9 cellular contexts compared by ENCODE assay signal in the genomic region with DNA sequence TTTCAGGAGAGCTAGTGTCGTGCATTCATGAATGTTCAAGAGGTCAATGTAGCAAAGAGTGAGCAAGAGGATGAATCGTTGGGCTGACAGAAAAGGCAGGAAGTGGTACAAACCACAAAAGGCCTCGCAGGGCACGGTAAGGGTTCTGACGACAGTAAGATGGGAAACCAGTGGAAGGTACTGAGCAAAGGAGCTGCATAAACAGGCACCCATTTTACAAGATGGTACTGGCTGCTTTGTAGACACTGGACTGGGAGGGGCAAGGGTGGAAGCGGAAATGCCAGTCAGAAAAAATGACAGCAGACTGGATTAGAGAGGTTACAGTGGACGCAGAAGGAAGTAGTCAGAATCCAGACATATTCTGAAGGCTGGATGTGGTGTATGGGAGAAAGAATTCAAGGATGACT.
A peak's percentile ranks its signal among the peaks of the same experiment; 100 is the strongest.
DNase-seq lines count a peak whose midpoint lies in the region; ATAC-seq and TF ChIP-seq lines count a peak whose summit lies in the region.
"Had no signal": no experiment of that assay in that cellular context is flagged by ENCODE, and none has a peak within 500 bp of the region (broad histone marks: within the 10 kb centered on the region; RNA-seq: fewer than 3 reads in every experiment).

No MANE protein-coding gene starts in this region.

- no peaks in the 10 kb centered on the region for H3K27me3 ChIP-seq in iPS-20b (ENCODE audit: insufficient read depth, low read length)

- POLR2A ChIA-PET in OCI-LY7 (lab: Charles Lee), result interaction anchor here (0.7 to 1.1 kb wide), 3 partner anchors 11 to 788 kb away, joined by 3 to 6 read pairs (median 5); no protein-coding TSS in a partner anchor

- peaks cover 15% of the 10 kb centered on the region for H3K4me1 ChIP-seq in OCI-LY7 (ENCODE audit: insufficient read depth, low read length, poor library complexity, severe bottlenecking)
- H3K4me1 ChIP-seq in iPS-20b (ENCODE audit: insufficient read depth, low read length), result peaks cover 26% of the 10 kb centered on the region

- no peaks in the 10 kb centered on the region for H4K20me1 ChIP-seq in OCI-LY7 (ENCODE audit: insufficient read depth, low read length)

- CTCF ChIA-PET in OCI-LY7 (lab: Charles Lee; ENCODE audit: unreplicated experiment), result no interaction called here

- peak overlapping the region; percentile 40 for H3K4me2 ChIP-seq in OCI-LY7 (ENCODE audit: low read length)

- intact Hi-C loops in OCI-LY7 (cut with micrococcal nuclease; ENCODE audit: unreplicated experiment), result no loop called here

- H3K36me3 ChIP-seq in OCI-LY7 (ENCODE audit: insufficient read depth, low read length) (no peaks in the 10 kb centered on the region), iPS-20b (ENCODE audit: insufficient read depth, low read depth, low read length) (no peaks in the 10 kb centered on the region)

- 0 out of 2 replicates have a peak overlapping the region, but pooled peaks have one; percentile 19 for H3K9ac ChIP-seq in iPS-20b (ENCODE audit: low read depth, low read length)

- no peaks in the 10 kb centered on the region for H3K9me3 ChIP-seq in OCI-LY7 (ENCODE audit: low read length)
- no peaks in the 10 kb centered on the region for H3K9me3 ChIP-seq in iPS-20b (ENCODE audit: insufficient read depth, low read depth, low read length)

- peak; percentile 31 for DNase-seq in NCI-H82 (lab: John Stamatoyannopoulos, UW)
- DNase-seq in NCI-H82 treated with DMSO at 0.1 percent for 48 hours (lab: John Stamatoyannopoulos, UW; ENCODE audit: unreplicated experiment), result no peak
- DNase-seq in OCI-LY7 (ENCODE audit: low spot score), result peak; percentile 57
- peak; percentile 41 for DNase-seq in activated T-cell treated with anti-CD3 and anti-CD28 coated beads for 48 hours (ENCODE audit: low read depth)
- peak; percentile 12 to 27 for DNase-seq in stimulated activated CD8-positive, alpha-beta memory T cell treated with anti-CD3 and anti-CD28 coated beads, Interleukin-7, amount 100 ng/mL, for 1 hour (ENCODE audit: low read depth in 2 of 2)
- no peak for DNase-seq in DMS 273 treated with DMSO at 0.1 percent for 48 hours (lab: John Stamatoyannopoulos, UW)

- H3K79me2 ChIP-seq in OCI-LY7 (ENCODE audit: insufficient read depth, low read depth, low read length), result no peaks in the 10 kb centered on the region

- no peaks in the 10 kb centered on the region for H3K9me2 ChIP-seq in OCI-LY7 (ENCODE audit: insufficient read depth, low read length)

- no peak overlapping the region for H3K4me3 ChIP-seq in OCI-LY7 (ENCODE audit: low read depth, low read length, poor library complexity, severe bottlenecking)
- no peak overlapping the region for H3K4me3 ChIP-seq in iPS-20b (ENCODE audit: low read length)

- BruUV-seq in OCI-LY7 (replicated peaks; lab: Mats Ljungman, UMichigan), result no TSS peak

- peak; percentile 91 for ATAC-seq in HG03025 (IDR thresholded peaks at IDR 0.05; ENCODE audit: low FRiP score, unreplicated experiment)

- peak overlapping the region; percentile 82; the same call in 1 of the 2 replicates for H2AFZ ChIP-seq in OCI-LY7 (ENCODE audit: low read length)

- no peak for TF ChIP-seq CTCF in OCI-LY7 (conservative IDR thresholded peaks at IDR 0.05; ENCODE audit: low read length)

- H3K27ac ChIP-seq in OCI-LY7 (ENCODE audit: low read depth, low read length, poor library complexity, severe bottlenecking) (no peak overlapping the region), iPS-20b (ENCODE audit: low read length) (no peak overlapping the region)
- H3K27ac ChIP-seq: C4-2B had no signal

Comparison
In these comparisons a context has a peak if more than half of its experiments do, and no peak if none do; other contexts are left out.
1. DNase-seq: peak in NCI-H82 (single experiment), OCI-LY7 (single experiment), activated T-cell treated with anti-CD3 and anti-CD28 coated beads for 48 hours (single experiment) and stimulated activated CD8-positive, alpha-beta memory T cell treated with anti-CD3 and anti-CD28 coated beads, Interleukin-7, amount 100 ng/mL, for 1 hour (2 of 2); none in NCI-H82 treated with DMSO at 0.1 percent for 48 hours (single experiment) and DMS 273 treated with DMSO at 0.1 percent for 48 hours (single experiment).